ENCODE assay signal across 1 cellular context in genomic region chr7:7923818-7924217, GRCh38.
TF ChIP-seq lines count a peak whose summit lies in the region.

No MANE protein-coding gene starts in this region.

TF ChIP-seq in GM12878, 131 proteins besides CTCF, POLR2A, EP300 and RAD21 (continued from another document):
- TF ChIP-seq MAX (IDR thresholded peaks at IDR 0.05; ENCODE audit: low read depth, low read length) (no peak), ATF3 (IDR thresholded peaks at IDR 0.05; ENCODE audit: borderline replicate concordance, extremely low read depth, low read depth, low read length) (no peak)
